In genomic region chr2:25226827-25227226, GRCh38 we compare ENCODE assay signal across 20 cellular contexts. TPM values are rescaled to one million over a fixed set of nuclear protein-coding genes. Genes with fewer than 3 reads are reported as not detected.
"Had no signal": no experiment of that assay in that cellular context is flagged by ENCODE, and none has a peak within 500 bp of the region (broad histone marks: within the 10 kb centered on the region; RNA-seq: fewer than 3 reads in every experiment).

No MANE protein-coding gene starts in this region.

- H3K27me3 ChIP-seq: pancreas, stomach, testis, upper lobe of left lung had no signal

- H3K4me3 ChIP-seq: mucosa of descending colon, pancreas, stomach, testis, upper lobe of left lung had no signal

- H3K27me3 Mint-ChIP-seq: effector memory CD8-positive, alpha-beta T cell; memory B cell; naive thymus-derived CD4-positive, alpha-beta T cell had no signal

- H3K27ac Mint-ChIP-seq: memory B cell had no signal

- H3K36me3 Mint-ChIP-seq: memory B cell had no signal

- H3K9me3 Mint-ChIP-seq: effector memory CD8-positive, alpha-beta T cell; memory B cell had no signal

- DNase-seq: activated CD4-positive, alpha-beta T cell treated with anti-CD3 and anti-CD28 coated beads for 1 hour; activated CD4-positive, alpha-beta T cell treated with anti-CD3 and anti-CD28 coated beads, Interleukin-2, amount 50 U/mL, for 48 hours; activated gamma-delta T cell treated with Interleukin-2 at 50 U/mL for 16 hours; dermis blood vessel endothelial cell; effector memory CD8-positive, alpha-beta T cell; foreskin melanocyte; head of caudate nucleus; kidney glomerular epithelial cell; left ventricle myocardium superior; mucosa of descending colon; naive thymus-derived CD4-positive, alpha-beta T cell; pancreas; stimulated activated CD4-positive, alpha-beta T cell treated with anti-CD3 and anti-CD28 coated beads, Interleukin-1b, Interleukin-23, amount 100 ng/mL, for 48 hours; stomach; testis; upper lobe of left lung had no signal

- ATAC-seq: effector memory CD8-positive, alpha-beta T cell; left ventricle myocardium superior; naive thymus-derived CD4-positive, alpha-beta T cell; pancreas had no signal

- H3K4me3 Mint-ChIP-seq: effector memory CD8-positive, alpha-beta T cell; memory B cell; naive thymus-derived CD4-positive, alpha-beta T cell had no signal

- H3K9me3 ChIP-seq: mucosa of descending colon, pancreas, stomach, testis, upper lobe of left lung had no signal

- H3K36me3 ChIP-seq: pancreas had no signal

- H3K27ac ChIP-seq: pancreas, stomach, testis, upper lobe of left lung, VCaP had no signal

- H3K4me1 Mint-ChIP-seq: memory B cell had no signal

RNA-seq across cellular contexts. Expression of gene POMC, which starts 58.4 kb away (rescaled TPM):
- total RNA-seq: astrocyte, chondrocyte had no signal
